17 cellular contexts compared by ENCODE assay signal in genomic region chr12:108201808-108202207, GRCh38.
DNase-seq lines count a peak whose midpoint lies in the region; ATAC-seq and TF ChIP-seq lines count a peak whose summit lies in the region.
"Had no signal": no experiment of that assay in that cellular context is flagged by ENCODE, and none has a peak within 500 bp of the region (broad histone marks: within the 10 kb centered on the region; RNA-seq: fewer than 3 reads in every experiment).

No MANE protein-coding gene starts in this region.

- H3K36me3 ChIP-seq in body of pancreas (replicated peaks in 1 of 2; ENCODE audit: insufficient read depth in 1 of 2, low read depth in 2 of 2): no peaks in the 10 kb centered on the region
- H3K36me3 ChIP-seq in CD8-positive, alpha-beta memory T cell (ENCODE audit: insufficient read depth, low read length): no peaks in the 10 kb centered on the region
- H3K36me3 ChIP-seq: BLaER1 had no signal

- no peak overlapping the region for H3K4me3 Mint-ChIP-seq in nephron progenitor cell
- no peak overlapping the region for H3K4me3 Mint-ChIP-seq in CD8-positive, alpha-beta memory T cell
- H3K4me3 Mint-ChIP-seq: CD14-positive monocyte; CD4-positive, alpha-beta memory T cell; H9 had no signal

- H3K9me3 ChIP-seq in body of pancreas: peaks cover 0 to 8% (median 0%) of the 10 kb centered on the region in 3 donors
- no peaks in the 10 kb centered on the region for H3K9me3 ChIP-seq in CD8-positive, alpha-beta memory T cell (ENCODE audit: low read length)
- H3K9me3 ChIP-seq: BLaER1 had no signal

- H3K4me1 ChIP-seq in body of pancreas: no peaks in the 10 kb centered on the region
- H3K4me1 ChIP-seq in CD8-positive, alpha-beta memory T cell (ENCODE audit: insufficient read depth, low read length): no peaks in the 10 kb centered on the region
- H3K4me1 ChIP-seq: A549, BLaER1 had no signal

- 27 to 42% methylated on average over 6 of the region's 6 CpGs for WGBS in body of pancreas, 2 donors

- H3K9me3 Mint-ChIP-seq in nephron progenitor cell: no peaks in the 10 kb centered on the region
- no peaks in the 10 kb centered on the region for H3K9me3 Mint-ChIP-seq in CD8-positive, alpha-beta memory T cell

- POLR2A ChIA-PET in CD8-positive, alpha-beta memory T cell (lab: Charles Lee): no interaction called here

- H3K27ac Mint-ChIP-seq in nephron progenitor cell: peak overlapping the region; percentile 77
- no peak overlapping the region for H3K27ac Mint-ChIP-seq in CD8-positive, alpha-beta memory T cell
- H3K27ac Mint-ChIP-seq: CD14-positive monocyte; CD4-positive, alpha-beta memory T cell had no signal

- intact Hi-C loops in body of pancreas (cut with DNase I): no loop called here

- TF ChIP-seq POLR2A in erythroblast (IDR thresholded peaks at IDR 0.05; ENCODE audit: low read length) (no peak), body of pancreas (IDR thresholded peaks at IDR 0.05) (no peak)

- H3K27ac ChIP-seq in body of pancreas: no peak overlapping the region
- no peak overlapping the region for H3K27ac ChIP-seq in CD8-positive, alpha-beta memory T cell (ENCODE audit: low read depth, low read length)
- H3K27ac ChIP-seq: 22Rv1, A549, BLaER1 had no signal

- CTCF ChIA-PET in CD8-positive, alpha-beta memory T cell (lab: Charles Lee): interaction anchor here (0.9 kb wide), 1 partner anchor 9 kb away, joined by 3 read pairs; no protein-coding TSS in a partner anchor

- no peaks in the 10 kb centered on the region for H3K36me3 Mint-ChIP-seq in nephron progenitor cell (ENCODE audit: low read depth)
- peaks cover 0 to 1% (median 0%) of the 10 kb centered on the region in 3 donors for H3K36me3 Mint-ChIP-seq in CD8-positive, alpha-beta memory T cell
- H3K36me3 Mint-ChIP-seq: CD14-positive monocyte; CD4-positive, alpha-beta memory T cell had no signal

- ATAC-seq in body of pancreas: no peak
- ATAC-seq: A549, GM12878, HepG2 had no signal

- H3K4me1 Mint-ChIP-seq in nephron progenitor cell: no peaks in the 10 kb centered on the region
- no peaks in the 10 kb centered on the region for H3K4me1 Mint-ChIP-seq in CD8-positive, alpha-beta memory T cell
- H3K4me1 Mint-ChIP-seq: CD14-positive monocyte; CD4-positive, alpha-beta memory T cell had no signal

- H3K4me3 ChIP-seq in body of pancreas: no peak overlapping the region
- H3K4me3 ChIP-seq in CD8-positive, alpha-beta memory T cell (ENCODE audit: low read length): no peak overlapping the region
- H3K4me3 ChIP-seq: A549, BLaER1, GM12878 had no signal

- peak; percentile 43 for DNase-seq in G401 (ENCODE audit: low spot score)
- peak; percentile 63 for DNase-seq in NCI-H82 treated with DMSO at 0.1 percent for 48 hours (lab: John Stamatoyannopoulos, UW; ENCODE audit: unreplicated experiment)
- peak; percentile 8 to 44 for DNase-seq in erythroblast (lab: John Stamatoyannopoulos, UW)
- no peak for DNase-seq in nephron progenitor cell
- DNase-seq in AG08396 (ENCODE audit: low spot score): no peak
- DNase-seq in body of pancreas: no peak
- DNase-seq in CD8-positive, alpha-beta memory T cell: no peak
- DNase-seq: Calu3; CD4-positive, alpha-beta memory T cell; DMS79 treated with DMSO at 0.1 percent for 48 hours; H9 had no signal

- TF ChIP-seq CTCF in nephron progenitor cell (IDR thresholded peaks at IDR 0.05) (no peak), body of pancreas (IDR thresholded peaks at IDR 0.05) (no peak)

- no peaks in the 10 kb centered on the region for H3K27me3 ChIP-seq in body of pancreas
- H3K27me3 ChIP-seq in CD8-positive, alpha-beta memory T cell (ENCODE audit: insufficient read depth, low read length, poor library complexity, severe bottlenecking): no peaks in the 10 kb centered on the region
- H3K27me3 ChIP-seq: BLaER1 had no signal

- in situ Hi-C loops in G401 (cut with HindIII; ENCODE audit: low sequenced_read_pairs): no loop called here

- peaks cover 8% of the 10 kb centered on the region for H3K27me3 Mint-ChIP-seq in nephron progenitor cell (ENCODE audit: low read depth, poor library complexity)
- peaks cover 8 to 16% of the 10 kb centered on the region in 2 donors for H3K27me3 Mint-ChIP-seq in CD8-positive, alpha-beta memory T cell

Comparison
In these comparisons a context has a peak if more than half of its experiments do, and no peak if none do; other contexts are left out.
1. DNase-seq: peak in G401 (single experiment), NCI-H82 treated with DMSO at 0.1 percent for 48 hours (single experiment) and erythroblast (2 of 2); none in nephron progenitor cell (single experiment), AG08396 (single experiment), body of pancreas (0 of 4) and CD8-positive, alpha-beta memory T cell (0 of 5).